In the genomic region with DNA sequence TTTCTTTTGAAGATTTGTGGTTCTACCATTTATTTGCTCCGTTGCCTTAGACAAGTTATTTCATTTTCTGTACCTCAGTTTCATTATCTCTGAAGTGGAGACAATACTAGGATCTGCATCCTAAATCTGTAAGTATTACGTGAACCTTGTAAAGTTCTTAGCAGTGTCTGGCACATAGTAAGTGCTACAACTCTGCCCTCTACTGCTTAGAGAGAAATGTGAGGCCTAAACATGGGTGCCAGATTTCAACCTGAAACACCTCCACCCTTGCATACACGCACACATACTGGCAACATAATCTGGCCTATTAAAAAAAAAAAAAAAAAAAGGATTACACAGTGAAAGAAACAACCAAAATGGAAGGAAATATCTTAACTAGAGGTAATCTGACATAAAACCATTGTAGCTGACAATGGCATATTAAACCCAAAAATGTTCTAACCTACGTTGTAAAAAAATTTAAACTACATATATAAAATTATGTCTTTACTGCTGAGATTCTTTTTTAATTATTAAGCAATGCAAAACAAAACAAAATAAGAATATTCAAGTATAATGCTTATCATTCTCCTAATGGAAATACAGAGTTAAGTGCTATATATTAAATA, we compare ENCODE assay signal across 8 cellular contexts.
A peak's percentile ranks its signal among the peaks of the same experiment; 100 is the strongest.
DNase-seq lines count a peak whose midpoint lies in the region; ATAC-seq and TF ChIP-seq lines count a peak whose summit lies in the region.

No MANE protein-coding gene starts in this region.

- WGBS in body of pancreas, 2 donors, result 52 to 70% methylated on average over 4 of the region's 4 CpGs
- WGBS in ovary, 3 donors, result 53 to 66% (median 57%) methylated on average over 4 of the region's 4 CpGs

- no peaks in the 10 kb centered on the region for H3K4me1 ChIP-seq in body of pancreas
- no peaks in the 10 kb centered on the region for H3K4me1 ChIP-seq in ovary (ENCODE audit: insufficient read depth)

- ATAC-seq in GM21515 (IDR thresholded peaks at IDR 0.05; ENCODE audit: unreplicated experiment) (peak; percentile 73), body of pancreas (peak; percentile 56)

- intact Hi-C loops in body of pancreas (cut with DNase I) (loop anchor here (10.0 kb wide), 1 partner anchor 212 kb away; no protein-coding TSS in a partner anchor), ovary (cut with DNase I) (loop anchor here in 1 of 4 donors (10.0 kb wide), 1 partner anchor 132 kb away; the partner anchor contains the start of gene MAP2)

- no peak overlapping the region for H3K4me3 ChIP-seq in body of pancreas
- H3K4me3 ChIP-seq in ovary, result no peak overlapping the region

- H3K9me3 ChIP-seq in body of pancreas (no peaks in the 10 kb centered on the region), ovary (no peaks in the 10 kb centered on the region)

- DNase-seq in Daoy (ENCODE audit: low read depth) (peak; percentile 10), body of pancreas (peak in 3 of 4 donors; percentile 19 to 23 (median 20)), lung microvascular endothelial cell (ENCODE audit: low read depth in 2 of 2) (peak; percentile 65 to 68), ovary (no peak), NCI-H1048 (lab: John Stamatoyannopoulos, UW) (no peak), NCI-H226 (no peak)

- H3K27me3 ChIP-seq in body of pancreas (no peaks in the 10 kb centered on the region), ovary (no peaks in the 10 kb centered on the region)

- no peak for TF ChIP-seq POLR2A in body of pancreas (IDR thresholded peaks at IDR 0.05)
- no peak for TF ChIP-seq POLR2A in ovary (IDR thresholded peaks at IDR 0.05)

- TF ChIP-seq CTCF in LNCAP (IDR thresholded peaks at IDR 0.05) (peak; percentile 61), body of pancreas (IDR thresholded peaks at IDR 0.05) (peak in 6 of 7 experiments; percentile 18 to 68 (median 48)), ovary (IDR thresholded peaks at IDR 0.05) (no peak)

- no peak for TF ChIP-seq EP300 in ovary (IDR thresholded peaks at IDR 0.05)

- H3K27ac ChIP-seq in body of pancreas (no peak overlapping the region), ovary (no peak overlapping the region)

- H3K36me3 ChIP-seq in body of pancreas (replicated peaks in 1 of 2; ENCODE audit: insufficient read depth in 1 of 2, low read depth in 2 of 2) (no peaks in the 10 kb centered on the region), ovary (no peaks in the 10 kb centered on the region)

Comparison
In these comparisons a context has a peak if more than half of its experiments do, and no peak if none do; other contexts are left out.
1. DNase-seq: peak in Daoy (single experiment), body of pancreas (3 of 4) and lung microvascular endothelial cell (2 of 2); none in ovary (0 of 5), NCI-H1048 (single experiment) and NCI-H226 (single experiment).
2. CTCF ChIP-seq: peak in LNCAP (single experiment) and body of pancreas (6 of 7); none in ovary (0 of 3).